Comparison of ENCODE assay signal across 4 cellular contexts in genomic region chr7:8425223-8425622, GRCh38.
TF ChIP-seq lines count a peak whose summit lies in the region.

No MANE protein-coding gene starts in this region.

TF ChIP-seq in HepG2, 621 proteins besides CTCF, POLR2A, EP300 and RAD21:
- TF ChIP-seq ZKSCAN1 (IDR thresholded peaks at IDR 0.05; ENCODE audit: low read length): no peak
- peak; percentile 50 for TF ChIP-seq MAFF (IDR thresholded peaks at IDR 0.05; ENCODE audit: low read depth, low read length)
- peak; percentile 71 to 72 for TF ChIP-seq MAFK (conservative IDR thresholded peaks at IDR 0.05 in 1 of 2, IDR thresholded peaks at IDR 0.05 in 1 of 2; ENCODE audit: low read length in 2 of 2)

TF ChIP-seq in A549, 52 proteins besides CTCF, POLR2A, EP300 and RAD21:
- TF ChIP-seq MAFK (IDR thresholded peaks at IDR 0.05; ENCODE audit: partially characterized antibody) (peak; percentile 27), PHF8 (IDR thresholded peaks at IDR 0.05; ENCODE audit: borderline replicate concordance, low read depth) (no peak)

TF ChIP-seq in IMR-90, 13 proteins besides CTCF, POLR2A, EP300 and RAD21:
- TF ChIP-seq MAFK (IDR thresholded peaks at IDR 0.05; ENCODE audit: low read depth, low read length) (0 out of 2 replicates have a peak, but pooled peaks have one; percentile 13), MAZ (IDR thresholded peaks at IDR 0.05; ENCODE audit: borderline replicate concordance, low read depth, low read length) (no peak)
TF ChIP-seq in IMR-90: peak in this region for 1.

TF ChIP-seq in K562, 482 proteins besides CTCF, POLR2A, EP300 and RAD21:
- peak; percentile 49; the same call in 1 of the 2 replicates for TF ChIP-seq ZNF316 (IDR thresholded peaks at IDR 0.05)
- no peak for TF ChIP-seq ESRRB (CRISPR knock-in tag; IDR thresholded peaks at IDR 0.05; ENCODE audit: borderline replicate concordance)
